Comparison of ENCODE assay signal across 1 cellular context in the genomic region with DNA sequence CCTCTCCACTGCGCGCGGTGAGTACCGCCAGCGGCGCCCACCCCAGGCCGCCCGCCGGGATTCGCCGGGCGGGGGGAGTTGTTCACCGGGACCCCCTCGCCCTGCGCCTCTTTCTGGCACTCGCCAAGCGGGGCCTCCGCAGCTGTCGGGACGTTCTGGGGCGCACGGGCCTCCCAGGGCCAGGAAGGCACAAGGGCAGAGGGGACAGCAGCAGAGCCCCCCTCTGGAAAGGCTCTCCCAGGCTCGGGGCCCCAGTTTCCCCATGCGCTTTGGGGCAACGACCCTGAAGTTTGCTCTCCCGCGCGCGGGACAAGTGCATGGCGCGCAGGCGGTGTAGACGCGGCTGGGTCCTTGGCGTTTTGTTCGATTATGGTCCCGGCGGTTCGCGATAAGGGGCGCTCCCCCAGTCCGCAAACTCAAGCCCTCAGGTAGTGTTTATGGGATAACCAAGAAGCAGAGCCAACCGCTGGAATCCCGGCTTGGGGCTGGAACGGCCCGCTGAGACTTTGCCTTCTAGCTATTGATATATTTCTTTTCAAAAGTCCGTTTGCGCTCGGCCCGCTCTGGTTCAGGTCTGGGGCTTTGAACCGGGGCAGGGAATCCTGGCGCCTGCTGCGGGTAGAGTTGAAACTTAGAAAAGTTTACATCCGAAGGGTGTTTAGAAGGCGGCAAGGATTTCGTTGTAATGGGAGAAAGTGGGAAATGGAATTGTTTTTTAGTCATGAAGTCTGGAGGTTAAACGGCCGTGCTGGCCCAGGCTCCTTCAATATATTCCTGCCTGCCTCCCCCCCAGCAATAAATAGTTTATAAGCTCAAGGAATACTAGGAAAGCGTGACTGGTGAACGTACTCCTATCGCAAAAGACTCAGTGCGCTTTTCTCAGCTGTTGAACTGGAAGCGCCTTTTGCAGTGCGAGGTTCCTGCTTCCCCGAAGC.
TF ChIP-seq lines count a peak whose summit lies in the region.

No MANE protein-coding gene starts in this region.

TF ChIP-seq in HEK293, 187 proteins besides CTCF, POLR2A, EP300 and RAD21 (continued from another document and continues in another):
- TF ChIP-seq, protein P1, sequence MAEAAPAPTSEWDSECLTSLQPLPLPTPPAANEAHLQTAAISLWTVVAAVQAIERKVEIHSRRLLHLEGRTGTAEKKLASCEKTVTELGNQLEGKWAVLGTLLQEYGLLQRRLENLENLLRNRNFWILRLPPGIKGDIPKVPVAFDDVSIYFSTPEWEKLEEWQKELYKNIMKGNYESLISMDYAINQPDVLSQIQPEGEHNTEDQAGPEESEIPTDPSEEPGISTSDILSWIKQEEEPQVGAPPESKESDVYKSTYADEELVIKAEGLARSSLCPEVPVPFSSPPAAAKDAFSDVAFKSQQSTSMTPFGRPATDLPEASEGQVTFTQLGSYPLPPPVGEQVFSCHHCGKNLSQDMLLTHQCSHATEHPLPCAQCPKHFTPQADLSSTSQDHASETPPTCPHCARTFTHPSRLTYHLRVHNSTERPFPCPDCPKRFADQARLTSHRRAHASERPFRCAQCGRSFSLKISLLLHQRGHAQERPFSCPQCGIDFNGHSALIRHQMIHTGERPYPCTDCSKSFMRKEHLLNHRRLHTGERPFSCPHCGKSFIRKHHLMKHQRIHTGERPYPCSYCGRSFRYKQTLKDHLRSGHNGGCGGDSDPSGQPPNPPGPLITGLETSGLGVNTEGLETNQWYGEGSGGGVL (tag by site-specific recombination; IDR thresholded peaks at IDR 0.05), result peak; percentile 43; the same call in 1 of the 2 replicates
- no peak for TF ChIP-seq SP2 (tag by site-specific recombination; IDR thresholded peaks at IDR 0.05)
- no peak for TF ChIP-seq HOXA7 (CRISPR knock-in tag; IDR thresholded peaks at IDR 0.05; ENCODE audit: borderline replicate concordance)
- TF ChIP-seq ZNF843 (tag by site-specific recombination; IDR thresholded peaks at IDR 0.05), result no peak
- TF ChIP-seq, protein P2, sequence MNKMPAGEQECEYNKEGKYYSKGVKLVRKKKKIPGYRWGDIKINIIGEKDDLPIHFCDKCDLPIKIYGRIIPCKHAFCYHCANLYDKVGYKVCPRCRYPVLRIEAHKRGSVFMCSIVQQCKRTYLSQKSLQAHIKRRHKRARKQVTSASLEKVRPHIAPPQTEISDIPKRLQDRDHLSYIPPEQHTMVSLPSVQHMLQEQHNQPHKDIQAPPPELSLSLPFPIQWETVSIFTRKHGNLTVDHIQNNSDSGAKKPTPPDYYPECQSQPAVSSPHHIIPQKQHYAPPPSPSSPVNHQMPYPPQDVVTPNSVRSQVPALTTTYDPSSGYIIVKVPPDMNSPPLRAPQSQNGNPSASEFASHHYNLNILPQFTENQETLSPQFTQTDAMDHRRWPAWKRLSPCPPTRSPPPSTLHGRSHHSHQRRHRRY (tag by site-specific recombination; IDR thresholded peaks at IDR 0.05), result no peak
- TF ChIP-seq, protein P3, sequence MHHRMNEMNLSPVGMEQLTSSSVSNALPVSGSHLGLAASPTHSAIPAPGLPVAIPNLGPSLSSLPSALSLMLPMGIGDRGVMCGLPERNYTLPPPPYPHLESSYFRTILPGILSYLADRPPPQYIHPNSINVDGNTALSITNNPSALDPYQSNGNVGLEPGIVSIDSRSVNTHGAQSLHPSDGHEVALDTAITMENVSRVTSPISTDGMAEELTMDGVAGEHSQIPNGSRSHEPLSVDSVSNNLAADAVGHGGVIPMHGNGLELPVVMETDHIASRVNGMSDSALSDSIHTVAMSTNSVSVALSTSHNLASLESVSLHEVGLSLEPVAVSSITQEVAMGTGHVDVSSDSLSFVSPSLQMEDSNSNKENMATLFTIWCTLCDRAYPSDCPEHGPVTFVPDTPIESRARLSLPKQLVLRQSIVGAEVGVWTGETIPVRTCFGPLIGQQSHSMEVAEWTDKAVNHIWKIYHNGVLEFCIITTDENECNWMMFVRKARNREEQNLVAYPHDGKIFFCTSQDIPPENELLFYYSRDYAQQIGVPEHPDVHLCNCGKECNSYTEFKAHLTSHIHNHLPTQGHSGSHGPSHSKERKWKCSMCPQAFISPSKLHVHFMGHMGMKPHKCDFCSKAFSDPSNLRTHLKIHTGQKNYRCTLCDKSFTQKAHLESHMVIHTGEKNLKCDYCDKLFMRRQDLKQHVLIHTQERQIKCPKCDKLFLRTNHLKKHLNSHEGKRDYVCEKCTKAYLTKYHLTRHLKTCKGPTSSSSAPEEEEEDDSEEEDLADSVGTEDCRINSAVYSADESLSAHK (tag by site-specific recombination; IDR thresholded peaks at IDR 0.05), result no peak
- TF ChIP-seq ZNF544 (tag by site-specific recombination; IDR thresholded peaks at IDR 0.05), result no peak
- TF ChIP-seq, protein P4, sequence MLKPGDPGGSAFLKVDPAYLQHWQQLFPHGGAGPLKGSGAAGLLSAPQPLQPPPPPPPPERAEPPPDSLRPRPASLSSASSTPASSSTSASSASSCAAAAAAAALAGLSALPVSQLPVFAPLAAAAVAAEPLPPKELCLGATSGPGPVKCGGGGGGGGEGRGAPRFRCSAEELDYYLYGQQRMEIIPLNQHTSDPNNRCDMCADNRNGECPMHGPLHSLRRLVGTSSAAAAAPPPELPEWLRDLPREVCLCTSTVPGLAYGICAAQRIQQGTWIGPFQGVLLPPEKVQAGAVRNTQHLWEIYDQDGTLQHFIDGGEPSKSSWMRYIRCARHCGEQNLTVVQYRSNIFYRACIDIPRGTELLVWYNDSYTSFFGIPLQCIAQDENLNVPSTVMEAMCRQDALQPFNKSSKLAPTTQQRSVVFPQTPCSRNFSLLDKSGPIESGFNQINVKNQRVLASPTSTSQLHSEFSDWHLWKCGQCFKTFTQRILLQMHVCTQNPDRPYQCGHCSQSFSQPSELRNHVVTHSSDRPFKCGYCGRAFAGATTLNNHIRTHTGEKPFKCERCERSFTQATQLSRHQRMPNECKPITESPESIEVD (tag by site-specific recombination; IDR thresholded peaks at IDR 0.05), result no peak
- TF ChIP-seq TRIM28 (IDR thresholded peaks at IDR 0.05; ENCODE audit: borderline replicate concordance, low read length), result no peak
- no peak for TF ChIP-seq ZNF394 (tag by site-specific recombination; IDR thresholded peaks at IDR 0.05; ENCODE audit: borderline replicate concordance)
- TF ChIP-seq YY1 (tag by site-specific recombination; IDR thresholded peaks at IDR 0.05), result no peak
- no peak for TF ChIP-seq ZBTB7A (tag by site-specific recombination; IDR thresholded peaks at IDR 0.05; ENCODE audit: low read depth)
- no peak for TF ChIP-seq ZNF837 (tag by site-specific recombination; IDR thresholded peaks at IDR 0.05)
- TF ChIP-seq, protein P5, sequence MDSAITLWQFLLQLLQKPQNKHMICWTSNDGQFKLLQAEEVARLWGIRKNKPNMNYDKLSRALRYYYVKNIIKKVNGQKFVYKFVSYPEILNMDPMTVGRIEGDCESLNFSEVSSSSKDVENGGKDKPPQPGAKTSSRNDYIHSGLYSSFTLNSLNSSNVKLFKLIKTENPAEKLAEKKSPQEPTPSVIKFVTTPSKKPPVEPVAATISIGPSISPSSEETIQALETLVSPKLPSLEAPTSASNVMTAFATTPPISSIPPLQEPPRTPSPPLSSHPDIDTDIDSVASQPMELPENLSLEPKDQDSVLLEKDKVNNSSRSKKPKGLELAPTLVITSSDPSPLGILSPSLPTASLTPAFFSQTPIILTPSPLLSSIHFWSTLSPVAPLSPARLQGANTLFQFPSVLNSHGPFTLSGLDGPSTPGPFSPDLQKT (IDR thresholded peaks at IDR 0.05; ENCODE audit: borderline replicate concordance, low read depth, low read length), result no peak
- TF ChIP-seq ZNF585B (tag by site-specific recombination; IDR thresholded peaks at IDR 0.05), result no peak
- TF ChIP-seq ZNF19 (tag by site-specific recombination; IDR thresholded peaks at IDR 0.05; ENCODE audit: low read depth), result no peak
- no peak for TF ChIP-seq GLI2 (tag by site-specific recombination; IDR thresholded peaks at IDR 0.05; ENCODE audit: borderline replicate concordance, low read depth)
- TF ChIP-seq ZNF530 (tag by site-specific recombination; IDR thresholded peaks at IDR 0.05; ENCODE audit: low read depth), result no peak
- TF ChIP-seq, protein P6, sequence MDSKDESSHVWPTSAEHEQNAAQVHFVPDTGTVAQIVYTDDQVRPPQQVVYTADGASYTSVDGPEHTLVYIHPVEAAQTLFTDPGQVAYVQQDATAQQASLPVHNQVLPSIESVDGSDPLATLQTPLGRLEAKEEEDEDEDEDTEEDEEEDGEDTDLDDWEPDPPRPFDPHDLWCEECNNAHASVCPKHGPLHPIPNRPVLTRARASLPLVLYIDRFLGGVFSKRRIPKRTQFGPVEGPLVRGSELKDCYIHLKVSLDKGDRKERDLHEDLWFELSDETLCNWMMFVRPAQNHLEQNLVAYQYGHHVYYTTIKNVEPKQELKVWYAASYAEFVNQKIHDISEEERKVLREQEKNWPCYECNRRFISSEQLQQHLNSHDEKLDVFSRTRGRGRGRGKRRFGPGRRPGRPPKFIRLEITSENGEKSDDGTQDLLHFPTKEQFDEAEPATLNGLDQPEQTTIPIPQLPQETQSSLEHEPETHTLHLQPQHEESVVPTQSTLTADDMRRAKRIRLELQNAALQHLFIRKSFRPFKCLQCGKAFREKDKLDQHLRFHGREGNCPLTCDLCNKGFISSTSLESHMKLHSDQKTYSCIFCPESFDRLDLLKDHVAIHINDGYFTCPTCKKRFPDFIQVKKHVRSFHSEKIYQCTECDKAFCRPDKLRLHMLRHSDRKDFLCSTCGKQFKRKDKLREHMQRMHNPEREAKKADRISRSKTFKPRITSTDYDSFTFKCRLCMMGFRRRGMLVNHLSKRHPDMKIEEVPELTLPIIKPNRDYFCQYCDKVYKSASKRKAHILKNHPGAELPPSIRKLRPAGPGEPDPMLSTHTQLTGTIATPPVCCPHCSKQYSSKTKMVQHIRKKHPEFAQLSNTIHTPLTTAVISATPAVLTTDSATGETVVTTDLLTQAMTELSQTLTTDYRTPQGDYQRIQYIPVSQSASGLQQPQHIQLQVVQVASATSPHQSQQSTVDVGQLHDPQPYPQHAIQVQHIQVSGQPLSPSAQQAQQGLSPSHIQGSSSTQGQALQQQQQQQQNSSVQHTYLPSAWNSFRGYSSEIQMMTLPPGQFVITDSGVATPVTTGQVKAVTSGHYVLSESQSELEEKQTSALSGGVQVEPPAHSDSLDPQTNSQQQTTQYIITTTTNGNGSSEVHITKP (tag by site-specific recombination; IDR thresholded peaks at IDR 0.05), result peak; percentile 99
- no peak for TF ChIP-seq ZNF610 (tag by site-specific recombination; IDR thresholded peaks at IDR 0.05; ENCODE audit: borderline replicate concordance)
- TF ChIP-seq ZNF664 (tag by site-specific recombination; IDR thresholded peaks at IDR 0.05), result no peak
- TF ChIP-seq ZNF426 (tag by site-specific recombination; IDR thresholded peaks at IDR 0.05), result no peak
- peak; percentile 34; the same call in 1 of the 2 replicates for TF ChIP-seq SCRT2 (tag by site-specific recombination; IDR thresholded peaks at IDR 0.05)
- TF ChIP-seq ZNF623 (tag by site-specific recombination; IDR thresholded peaks at IDR 0.05), result no peak
- TF ChIP-seq ZBTB17 (tag by site-specific recombination; IDR thresholded peaks at IDR 0.05), result peak; percentile 57
- TF ChIP-seq, protein P7, sequence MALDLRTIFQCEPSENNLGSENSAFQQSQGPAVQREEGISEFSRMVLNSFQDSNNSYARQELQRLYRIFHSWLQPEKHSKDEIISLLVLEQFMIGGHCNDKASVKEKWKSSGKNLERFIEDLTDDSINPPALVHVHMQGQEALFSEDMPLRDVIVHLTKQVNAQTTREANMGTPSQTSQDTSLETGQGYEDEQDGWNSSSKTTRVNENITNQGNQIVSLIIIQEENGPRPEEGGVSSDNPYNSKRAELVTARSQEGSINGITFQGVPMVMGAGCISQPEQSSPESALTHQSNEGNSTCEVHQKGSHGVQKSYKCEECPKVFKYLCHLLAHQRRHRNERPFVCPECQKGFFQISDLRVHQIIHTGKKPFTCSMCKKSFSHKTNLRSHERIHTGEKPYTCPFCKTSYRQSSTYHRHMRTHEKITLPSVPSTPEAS (tag by site-specific recombination; IDR thresholded peaks at IDR 0.05), result no peak
- no peak for TF ChIP-seq ZFP3 (tag by site-specific recombination; IDR thresholded peaks at IDR 0.05; ENCODE audit: low read depth)
- no peak for TF ChIP-seq ZNF202 (tag by site-specific recombination; IDR thresholded peaks at IDR 0.05; ENCODE audit: borderline replicate concordance)
- TF ChIP-seq ZNF354C (tag by site-specific recombination; IDR thresholded peaks at IDR 0.05; ENCODE audit: borderline replicate concordance, low read depth), result no peak
- TF ChIP-seq ZNF48 (tag by site-specific recombination; IDR thresholded peaks at IDR 0.05), result no peak
- 0 out of 2 replicates have a peak, but pooled peaks have one; percentile 11 for TF ChIP-seq SP7 (tag by site-specific recombination; IDR thresholded peaks at IDR 0.05)
- TF ChIP-seq, protein P8, sequence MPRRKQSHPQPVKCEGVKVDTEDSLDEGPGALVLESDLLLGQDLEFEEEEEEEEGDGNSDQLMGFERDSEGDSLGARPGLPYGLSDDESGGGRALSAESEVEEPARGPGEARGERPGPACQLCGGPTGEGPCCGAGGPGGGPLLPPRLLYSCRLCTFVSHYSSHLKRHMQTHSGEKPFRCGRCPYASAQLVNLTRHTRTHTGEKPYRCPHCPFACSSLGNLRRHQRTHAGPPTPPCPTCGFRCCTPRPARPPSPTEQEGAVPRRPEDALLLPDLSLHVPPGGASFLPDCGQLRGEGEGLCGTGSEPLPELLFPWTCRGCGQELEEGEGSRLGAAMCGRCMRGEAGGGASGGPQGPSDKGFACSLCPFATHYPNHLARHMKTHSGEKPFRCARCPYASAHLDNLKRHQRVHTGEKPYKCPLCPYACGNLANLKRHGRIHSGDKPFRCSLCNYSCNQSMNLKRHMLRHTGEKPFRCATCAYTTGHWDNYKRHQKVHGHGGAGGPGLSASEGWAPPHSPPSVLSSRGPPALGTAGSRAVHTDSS (tag by site-specific recombination; IDR thresholded peaks at IDR 0.05), result no peak
- TF ChIP-seq, protein P9, sequence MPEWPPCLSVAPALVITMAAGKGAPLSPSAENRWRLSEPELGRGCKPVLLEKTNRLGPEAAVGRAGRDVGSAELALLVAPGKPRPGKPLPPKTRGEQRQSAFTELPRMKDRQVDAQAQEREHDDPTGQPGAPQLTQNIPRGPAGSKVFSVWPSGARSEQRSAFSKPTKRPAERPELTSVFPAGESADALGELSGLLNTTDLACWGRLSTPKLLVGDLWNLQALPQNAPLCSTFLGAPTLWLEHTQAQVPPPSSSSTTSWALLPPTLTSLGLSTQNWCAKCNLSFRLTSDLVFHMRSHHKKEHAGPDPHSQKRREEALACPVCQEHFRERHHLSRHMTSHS (tag by site-specific recombination; IDR thresholded peaks at IDR 0.05), result no peak
- TF ChIP-seq, protein P10, sequence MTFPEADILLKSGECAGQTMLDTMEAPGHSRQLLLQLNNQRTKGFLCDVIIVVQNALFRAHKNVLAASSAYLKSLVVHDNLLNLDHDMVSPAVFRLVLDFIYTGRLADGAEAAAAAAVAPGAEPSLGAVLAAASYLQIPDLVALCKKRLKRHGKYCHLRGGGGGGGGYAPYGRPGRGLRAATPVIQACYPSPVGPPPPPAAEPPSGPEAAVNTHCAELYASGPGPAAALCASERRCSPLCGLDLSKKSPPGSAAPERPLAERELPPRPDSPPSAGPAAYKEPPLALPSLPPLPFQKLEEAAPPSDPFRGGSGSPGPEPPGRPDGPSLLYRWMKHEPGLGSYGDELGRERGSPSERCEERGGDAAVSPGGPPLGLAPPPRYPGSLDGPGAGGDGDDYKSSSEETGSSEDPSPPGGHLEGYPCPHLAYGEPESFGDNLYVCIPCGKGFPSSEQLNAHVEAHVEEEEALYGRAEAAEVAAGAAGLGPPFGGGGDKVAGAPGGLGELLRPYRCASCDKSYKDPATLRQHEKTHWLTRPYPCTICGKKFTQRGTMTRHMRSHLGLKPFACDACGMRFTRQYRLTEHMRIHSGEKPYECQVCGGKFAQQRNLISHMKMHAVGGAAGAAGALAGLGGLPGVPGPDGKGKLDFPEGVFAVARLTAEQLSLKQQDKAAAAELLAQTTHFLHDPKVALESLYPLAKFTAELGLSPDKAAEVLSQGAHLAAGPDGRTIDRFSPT (tag by site-specific recombination; IDR thresholded peaks at IDR 0.05), result no peak
- no peak for TF ChIP-seq ZNF624 (tag by site-specific recombination; IDR thresholded peaks at IDR 0.05)
- TF ChIP-seq KLF7 (tag by site-specific recombination; IDR thresholded peaks at IDR 0.05; ENCODE audit: borderline replicate concordance), result no peak
